In the genomic region with DNA sequence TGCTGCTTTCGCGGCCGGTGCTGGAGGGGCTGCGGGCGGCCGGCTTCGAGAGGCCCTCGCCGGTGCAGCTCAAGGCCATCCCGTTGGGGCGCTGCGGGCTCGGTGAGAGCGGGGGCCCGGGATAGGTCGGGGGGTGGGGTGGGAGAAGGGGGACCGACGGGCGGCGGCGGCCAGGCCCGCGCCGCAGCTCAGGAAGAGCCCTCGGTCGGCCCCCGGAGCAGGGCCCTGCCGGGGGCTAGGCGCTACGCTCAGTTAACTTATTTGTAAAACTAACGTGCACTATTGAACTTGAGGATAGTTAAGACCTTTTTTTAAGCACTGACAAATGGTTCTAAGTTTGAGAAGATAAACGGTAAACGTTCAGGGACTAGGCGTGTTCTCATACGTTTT, we compare ENCODE assay signal across 8 cellular contexts. TPM values are rescaled to one million over a fixed set of nuclear protein-coding genes. Genes with fewer than 3 reads are reported as not detected.
DNase-seq lines count a peak whose midpoint lies in the region; FAIRE-seq and TF ChIP-seq lines count a peak whose summit lies in the region.

No MANE protein-coding gene starts in this region.

- WGBS in prostate gland: under 1% methylated on average over 29 of the region's 35 CpGs

- DNase-seq in AG10803 (ENCODE audit: low read depth) (no peak), H7 (peak; percentile 82), Peyer's patch (no peak), fibroblast of pulmonary artery (ENCODE audit: low read depth) (no peak), prostate gland (ENCODE audit: low spot score) (no peak), SW 1271 (lab: John Stamatoyannopoulos, UW) (no peak), NCI-H187 (lab: John Stamatoyannopoulos, UW) (no peak), GM19239 (ENCODE audit: insufficient read length, low spot score) (no peak)

- intact Hi-C loops in prostate gland (cut with DNase I): loop anchor here (5.0 kb wide), 2 partner anchors 39 to 274 kb away; no protein-coding TSS in a partner anchor

- no peak for TF ChIP-seq POLR2A in Peyer's patch (IDR thresholded peaks at IDR 0.05)
- TF ChIP-seq POLR2A in prostate gland (IDR thresholded peaks at IDR 0.05): no peak

- peak overlapping the region; percentile 80 to 91 (median 86) for H3K27ac ChIP-seq in Peyer's patch
- H3K27ac ChIP-seq in prostate gland: peak overlapping the region; percentile 88 to 93

- FAIRE-seq in GM19239 (lab: Jason Lieb, UNC): no peak

- peaks cover 0 to 28% (median 2%) of the 10 kb centered on the region in 4 donors for H3K4me1 ChIP-seq in Peyer's patch
- H3K4me1 ChIP-seq in prostate gland (replicated peaks): no peaks in the 10 kb centered on the region

- peak overlapping the region; percentile 98 for H3K4me3 ChIP-seq in AG10803 (ENCODE audit: low read length)
- H3K4me3 ChIP-seq in H7 (ENCODE audit: insufficient read depth, low read depth, low read length): peak overlapping the region; percentile 95
- H3K4me3 ChIP-seq in Peyer's patch: peak overlapping the region; percentile 67 to 88 (median 82)
- H3K4me3 ChIP-seq in fibroblast of pulmonary artery (replicated peaks; ENCODE audit: low read depth, low read length): peak overlapping the region; percentile 94
- peak overlapping the region; percentile 73 to 82 for H3K4me3 ChIP-seq in prostate gland

- H3K36me3 ChIP-seq in H7 (replicated peaks; ENCODE audit: control insufficient read depth, insufficient read depth, low read length) (peaks cover 14% of the 10 kb centered on the region), Peyer's patch (peaks cover 0 to 15% (median 0%) of the 10 kb centered on the region in 3 donors), prostate gland (no peaks in the 10 kb centered on the region)

- no peaks in the 10 kb centered on the region for H3K27me3 ChIP-seq in H7 (ENCODE audit: control insufficient read depth, insufficient read depth, low read length)
- no peaks in the 10 kb centered on the region for H3K27me3 ChIP-seq in Peyer's patch
- H3K27me3 ChIP-seq in prostate gland (replicated peaks; ENCODE audit: insufficient read depth): no peaks in the 10 kb centered on the region

- TF ChIP-seq CTCF in AG10803 (conservative IDR thresholded peaks at IDR 0.05; ENCODE audit: low read length) (no peak), Peyer's patch (IDR thresholded peaks at IDR 0.05) (no peak), fibroblast of pulmonary artery (IDR thresholded peaks at IDR 0.05; ENCODE audit: low read length, missing control alignments) (no peak), prostate gland (IDR thresholded peaks at IDR 0.05) (no peak)

- no peaks in the 10 kb centered on the region for H3K9me3 ChIP-seq in Peyer's patch
- no peaks in the 10 kb centered on the region for H3K9me3 ChIP-seq in prostate gland

RNA-seq across cellular contexts. Expression of a gene that starts 0.4 kb away (rescaled TPM):
- 39.3 and 39.4 TPM in 2 replicates for total RNA-seq in H7 (2014; rRNA removed; shearing (Covaris generic))
- 10 to 100 TPM; 13.5 to 34.7 (median 22.5) TPM for total RNA-seq in Peyer's patch
- 10 to 100 TPM; 15.9 to 33.9 TPM for total RNA-seq in prostate gland

RNA-seq across cellular contexts. Expression of a gene that starts 16.9 kb away (rescaled TPM):
- total RNA-seq in H7 (2014; rRNA removed; shearing (Covaris generic)): 0.83 and 1.1 TPM in 2 replicates
- total RNA-seq in Peyer's patch: 1 to 10 TPM in 2 of 4 donors, under 1 TPM in 1, not detected in 1; 0.88 to 2.3 (median 2.0) TPM
- total RNA-seq in prostate gland: 1 to 10 TPM; 2.8 to 6.6 TPM
